Comparison of ENCODE assay signal across 9 cellular contexts in genomic region chr6:119030759-119031158, GRCh38.
"Had no signal": no experiment of that assay in that cellular context is flagged by ENCODE, and none has a peak within 500 bp of the region (broad histone marks: within the 10 kb centered on the region; RNA-seq: fewer than 3 reads in every experiment).

No MANE protein-coding gene starts in this region.

- ATAC-seq: GM23338 had no signal

- H3K4me2 ChIP-seq: GM23338 had no signal

- H2AFZ ChIP-seq: GM23338 had no signal

- H3K9me3 Mint-ChIP-seq: GM23338, H9 had no signal

- H3K27ac Mint-ChIP-seq: GM23338, H9, IgD-negative memory B cell had no signal

- H3K27ac ChIP-seq: HL-60 had no signal

- DNase-seq: H9, HCEC 1CT, Kasumi-1, KG1 had no signal

- H3K36me3 Mint-ChIP-seq: IgD-negative memory B cell had no signal

- H3K4me3 Mint-ChIP-seq: GM23338, H9, IgD-negative memory B cell had no signal

- H3K4me1 Mint-ChIP-seq: IgD-negative memory B cell had no signal

- H3K27me3 Mint-ChIP-seq: IgD-negative memory B cell had no signal

- H3K4me3 ChIP-seq: GM23338 had no signal

- FAIRE-seq: H1, H54 had no signal
